14 cellular contexts compared by ENCODE assay signal in the genomic region with DNA sequence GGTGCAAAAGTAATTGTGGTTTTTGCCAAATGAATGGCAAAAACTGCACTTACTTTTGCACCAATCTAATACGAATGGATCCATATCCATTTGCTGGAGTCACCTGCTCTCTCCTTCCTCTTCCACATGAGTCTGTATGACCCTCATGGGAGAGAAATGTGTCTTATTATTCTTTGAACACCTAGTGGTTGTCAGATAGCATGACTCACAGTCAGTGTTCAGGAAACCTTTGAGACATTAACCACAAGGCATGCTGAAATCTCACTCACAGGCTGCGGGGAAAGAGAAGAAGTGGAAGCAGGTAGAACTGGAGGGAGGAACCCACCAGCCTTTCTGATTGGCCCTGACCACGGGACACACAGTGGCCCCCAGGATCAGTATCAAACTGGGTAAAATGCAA.
DNase-seq lines count a peak whose midpoint lies in the region; ATAC-seq, FAIRE-seq and TF ChIP-seq lines count a peak whose summit lies in the region.
"Had no signal": no experiment of that assay in that cellular context is flagged by ENCODE, and none has a peak within 500 bp of the region (broad histone marks: within the 10 kb centered on the region; RNA-seq: fewer than 3 reads in every experiment).

No MANE protein-coding gene starts in this region.

- no peak overlapping the region for H2BK5ac ChIP-seq in mesendoderm (ENCODE audit: low read length)

- DNase-seq in NCI-H226 (peak; percentile 92), K562 (ENCODE audit: extremely low read depth in 1 of 4, low spot score in 3 of 4) (peak in 1 of 4 experiments; percentile 12), mesendoderm (no peak), mesothelial cell of epicardium (ENCODE audit: low spot score in 2 of 2, unreplicated experiment in 2 of 2) (no peak), SK-N-DZ (ENCODE audit: low spot score) (no peak)
- DNase-seq in CD4-positive, alpha-beta T cell, result no peak
- DNase-seq: activated naive CD4-positive, alpha-beta T cell treated with anti-CD3 and anti-CD28 coated beads, Interleukin-2, amount 10 ng/mL, durations not matched to agents 7 days and 5 days; DMS79 treated with DMSO at 0.1 percent for 48 hours; esophagus squamous epithelium; NCI-H82; stimulated activated CD4-positive, alpha-beta T cell treated with anti-CD3 and anti-CD28 coated beads, Interleukin-12 subunit alpha, Interleukin-12 subunit beta, amount 100 ng/mL, for 4 hours; stimulated activated naive CD8-positive, alpha-beta T cell treated with anti-CD3 and anti-CD28 coated beads, Interleukin-15, amount 100 ng/mL, for 72 hours had no signal

- H3K27ac Mint-ChIP-seq in CD4-positive, alpha-beta T cell, result no peak overlapping the region
- no peak overlapping the region for H3K27ac Mint-ChIP-seq in mesothelial cell of epicardium
- H3K27ac Mint-ChIP-seq: activated naive CD4-positive, alpha-beta T cell treated with anti-CD3 and anti-CD28 coated beads, Interleukin-2, amount 10 ng/mL, durations not matched to agents 7 days and 5 days had no signal

- H3K79me2 ChIP-seq in K562 (ENCODE audit: control insufficient read depth, insufficient read depth, low read length) (no peaks in the 10 kb centered on the region), mesendoderm (ENCODE audit: control insufficient read depth, insufficient read depth, low read length) (no peaks in the 10 kb centered on the region)

- H3K4me1 ChIP-seq in K562 (replicated peaks in 1 of 2; ENCODE audit: control insufficient read depth in 2 of 2, insufficient read depth in 2 of 2, low read length in 2 of 2), result peaks cover 0 to 20% of the 10 kb centered on the region in 2 experiments; a peak in 2 of 5 replicates
- peaks cover 0 to 20% of the 10 kb centered on the region in 2 donors for H3K4me1 ChIP-seq in mucosa of rectum (ENCODE audit: control insufficient read depth in 2 of 2, insufficient read depth in 2 of 2, low read length in 2 of 2)
- no peaks in the 10 kb centered on the region for H3K4me1 ChIP-seq in mesendoderm (ENCODE audit: control insufficient read depth, low read depth, low read length)

- H3K27ac ChIP-seq in K562 (ENCODE audit: extremely low read depth, low read depth, low read length) (no peak overlapping the region), mucosa of rectum (ENCODE audit: low read depth in 2 of 2, low read length in 2 of 2) (peak overlapping the region; percentile 48 to 56), mesendoderm (ENCODE audit: low read depth, low read length) (no peak overlapping the region)
- H3K27ac ChIP-seq in CD4-positive, alpha-beta T cell (ENCODE audit: low read depth, low read length), result no peak overlapping the region
- H3K27ac ChIP-seq: esophagus squamous epithelium had no signal

- no peak for FAIRE-seq in K562 (lab: Jason Lieb, UNC)

- H2BK15ac ChIP-seq in mesendoderm (replicated peaks; ENCODE audit: low read depth), result no peak overlapping the region

- POLR2A ChIA-PET in K562 (lab: Yijun Ruan, JAX), result interaction anchor here (1.3 kb wide), 1 partner anchor 8 kb away, joined by 3 read pairs; no protein-coding TSS in a partner anchor
- POLR2A ChIA-PET in CD4-positive, alpha-beta T cell (lab: Charles Lee), result no interaction called here

- TF ChIP-seq POLR2A in K562 (conservative IDR thresholded peaks at IDR 0.05), result no peak

- no peaks in the 10 kb centered on the region for H3K4me1 Mint-ChIP-seq in CD4-positive, alpha-beta T cell (ENCODE audit: low read depth)
- H3K4me1 Mint-ChIP-seq in mesothelial cell of epicardium, result no peaks in the 10 kb centered on the region
- H3K4me1 Mint-ChIP-seq: activated naive CD4-positive, alpha-beta T cell treated with anti-CD3 and anti-CD28 coated beads, Interleukin-2, amount 10 ng/mL, durations not matched to agents 7 days and 5 days; stimulated activated naive CD8-positive, alpha-beta T cell treated with anti-CD3 and anti-CD28 coated beads, Interleukin-15, amount 100 ng/mL, for 72 hours had no signal

- no peaks in the 10 kb centered on the region for H3K79me1 ChIP-seq in mesendoderm (ENCODE audit: low read length)

- no peak overlapping the region for H3K18ac ChIP-seq in mesendoderm (ENCODE audit: low read length)

- no peak overlapping the region for H3K4ac ChIP-seq in mesendoderm (ENCODE audit: low read depth, low read length)

- no peaks in the 10 kb centered on the region for H3K9me1 ChIP-seq in K562 (ENCODE audit: control insufficient read depth, insufficient read depth, low read length)

- in situ Hi-C loops in K562 (cut with MboI), result no loop called here

- TF ChIP-seq CTCF in K562 (IDR thresholded peaks at IDR 0.05 in 2 of 3, conservative IDR thresholded peaks at IDR 0.05 in 1 of 3; ENCODE audit: insufficient read depth in 2 of 3, low read depth in 1 of 3, low read length in 3 of 3), result no peak
- no peak for TF ChIP-seq CTCF in CD4-positive, alpha-beta T cell (IDR thresholded peaks at IDR 0.05)
- TF ChIP-seq CTCF in mesothelial cell of epicardium (IDR thresholded peaks at IDR 0.05; ENCODE audit: unreplicated experiment), result no peak

- H3K27me3 ChIP-seq in K562 (ENCODE audit: control insufficient read depth in 2 of 2, insufficient read depth in 2 of 2, low read length in 2 of 2) (peaks cover 20 to 26% of the 10 kb centered on the region in 2 experiments), mucosa of rectum (ENCODE audit: control insufficient read depth in 2 of 2, insufficient read depth in 2 of 2, low read length in 2 of 2) (no peaks in the 10 kb centered on the region), mesendoderm (ENCODE audit: insufficient read depth, low read length, poor library complexity) (no peaks in the 10 kb centered on the region)
- H3K27me3 ChIP-seq in CD4-positive, alpha-beta T cell (ENCODE audit: control insufficient read depth, insufficient read depth, low read length), result no peaks in the 10 kb centered on the region
- H3K27me3 ChIP-seq: esophagus squamous epithelium had no signal

- H3K9ac ChIP-seq in K562 (ENCODE audit: insufficient read depth in 1 of 2, low read depth in 2 of 2, low read length in 2 of 2), result no peak overlapping the region
- H3K9ac ChIP-seq in mucosa of rectum (ENCODE audit: low read depth in 1 of 2, low read length in 2 of 2), result no peak overlapping the region
- no peak overlapping the region for H3K9ac ChIP-seq in mesendoderm (ENCODE audit: low read length)

- H3K36me3 ChIP-seq in K562 (ENCODE audit: control insufficient read depth, insufficient read depth, low read length) (no peaks in the 10 kb centered on the region), mucosa of rectum (ENCODE audit: control insufficient read depth in 2 of 2, insufficient read depth in 2 of 2, low read length in 2 of 2) (no peaks in the 10 kb centered on the region), mesendoderm (ENCODE audit: control insufficient read depth, insufficient read depth, low read length) (no peaks in the 10 kb centered on the region)
- H3K36me3 ChIP-seq: esophagus squamous epithelium had no signal

- H3K23ac ChIP-seq in mesendoderm (ENCODE audit: low read length), result no peak overlapping the region

- TF ChIP-seq RAD21 in K562 (CRISPR knock-in tag; conservative IDR thresholded peaks at IDR 0.05 in 1 of 2, IDR thresholded peaks at IDR 0.05 in 1 of 2), result no peak

- H3K56ac ChIP-seq in mesendoderm (ENCODE audit: low read length), result no peak overlapping the region

- H2AK5ac ChIP-seq in mesendoderm (ENCODE audit: low read length), result no peak overlapping the region

- no peaks in the 10 kb centered on the region for H3K9me3 ChIP-seq in K562 (replicated peaks; ENCODE audit: control insufficient read depth, insufficient read depth, low read depth, low read length)
- H3K9me3 ChIP-seq in mucosa of rectum (ENCODE audit: control insufficient read depth in 2 of 2, low read length in 2 of 2), result no peaks in the 10 kb centered on the region
- no peaks in the 10 kb centered on the region for H3K9me3 ChIP-seq in CD4-positive, alpha-beta T cell (ENCODE audit: control insufficient read depth, low read length)
- H3K9me3 ChIP-seq: esophagus squamous epithelium had no signal

- H4K5ac ChIP-seq in mesendoderm (ENCODE audit: low read length), result no peak overlapping the region

- 0 out of 2 replicates have a peak, but pooled peaks cover under 1% of the 10 kb centered on the region for H4K20me1 ChIP-seq in K562 (replicated peaks; ENCODE audit: control insufficient read depth, insufficient read depth, low read length)

- peak; percentile 55 for ATAC-seq in GM18867 (IDR thresholded peaks at IDR 0.05; ENCODE audit: unreplicated experiment)
- peak; percentile 59 for ATAC-seq in K562
- ATAC-seq in CD4-positive, alpha-beta T cell (ENCODE audit: poor library complexity), result no peak
- ATAC-seq: stimulated activated naive CD8-positive, alpha-beta T cell treated with anti-CD3 and anti-CD28 coated beads, Interleukin-15, amount 100 ng/mL, for 72 hours had no signal

- intact Hi-C loops in K562 (cut with micrococcal nuclease), result no loop called here
- intact Hi-C loops in CD4-positive, alpha-beta T cell (cut with DNase I, micrococcal nuclease), result no loop called here

- no peak overlapping the region for H2AFZ ChIP-seq in K562 (ENCODE audit: low read depth, low read length)

- H3K9me3 Mint-ChIP-seq in CD4-positive, alpha-beta T cell, result peaks cover 3% of the 10 kb centered on the region
- no peaks in the 10 kb centered on the region for H3K9me3 Mint-ChIP-seq in mesothelial cell of epicardium

- no peak for TF ChIP-seq EP300 in K562 (IDR thresholded peaks at IDR 0.05; ENCODE audit: low read length)

- BruUV-seq in K562 (replicated peaks; lab: Mats Ljungman, UMichigan), result no TSS peak

- H3K27me3 Mint-ChIP-seq in CD4-positive, alpha-beta T cell, result no peaks in the 10 kb centered on the region
- H3K27me3 Mint-ChIP-seq in mesothelial cell of epicardium (ENCODE audit: low read depth), result peaks cover 30% of the 10 kb centered on the region
- H3K27me3 Mint-ChIP-seq: activated naive CD4-positive, alpha-beta T cell treated with anti-CD3 and anti-CD28 coated beads, Interleukin-2, amount 10 ng/mL, durations not matched to agents 7 days and 5 days; stimulated activated naive CD8-positive, alpha-beta T cell treated with anti-CD3 and anti-CD28 coated beads, Interleukin-15, amount 100 ng/mL, for 72 hours had no signal

- H3K4me2 ChIP-seq in K562 (ENCODE audit: insufficient read depth, low read length) (no peak overlapping the region), mesendoderm (ENCODE audit: low read length) (no peak overlapping the region)

- CTCF ChIA-PET in K562 (lab: Yijun Ruan, JAX; ENCODE audit: low intra/inter-chr PET ratio), result no interaction called here
- CTCF ChIA-PET in CD4-positive, alpha-beta T cell (lab: Charles Lee), result no interaction called here

- no peak overlapping the region for H3K4me3 Mint-ChIP-seq in CD4-positive, alpha-beta T cell
- H3K4me3 Mint-ChIP-seq in mesothelial cell of epicardium, result no peak overlapping the region
- H3K4me3 Mint-ChIP-seq: activated naive CD4-positive, alpha-beta T cell treated with anti-CD3 and anti-CD28 coated beads, Interleukin-2, amount 10 ng/mL, durations not matched to agents 7 days and 5 days; stimulated activated naive CD8-positive, alpha-beta T cell treated with anti-CD3 and anti-CD28 coated beads, Interleukin-15, amount 100 ng/mL, for 72 hours had no signal

- H3K4me3 ChIP-seq in K562 (no peak overlapping the region), mucosa of rectum (ENCODE audit: low read length in 2 of 2) (no peak overlapping the region), mesendoderm (ENCODE audit: low read length) (no peak overlapping the region)
- H3K4me3 ChIP-seq: esophagus squamous epithelium had no signal

- H2BK120ac ChIP-seq in mesendoderm (ENCODE audit: low read depth, low read length), result no peak overlapping the region

- WGBS in K562 (ENCODE audit: insufficient coverage, low coverage, missing lambda C conversion rate), result 7% methylated on average over 3 of the region's 3 CpGs
- WGBS in mesendoderm (ENCODE audit: extremely low coverage, insufficient coverage, low lambda C conversion rate), result no CpG with 5 or more reads among the region's 3 CpGs

- H3K36me3 Mint-ChIP-seq in CD4-positive, alpha-beta T cell (ENCODE audit: low read depth), result no peaks in the 10 kb centered on the region
- H3K36me3 Mint-ChIP-seq in mesothelial cell of epicardium, result no peaks in the 10 kb centered on the region
- H3K36me3 Mint-ChIP-seq: activated naive CD4-positive, alpha-beta T cell treated with anti-CD3 and anti-CD28 coated beads, Interleukin-2, amount 10 ng/mL, durations not matched to agents 7 days and 5 days had no signal

- H4K8ac ChIP-seq in mesendoderm (ENCODE audit: low read depth, low read length), result no peak overlapping the region

Comparison
In these comparisons a context has a peak if more than half of its experiments do, and no peak if none do; other contexts are left out.
1. H3K27ac ChIP-seq: peak in mucosa of rectum (2 of 2); none in K562 (single experiment), CD4-positive, alpha-beta T cell (single experiment) and mesendoderm (single experiment).